ENCODE assay signal across 1 cellular context in genomic region chr15:79218588-79219200, GRCh38.
TF ChIP-seq lines count a peak whose summit lies in the region.

No MANE protein-coding gene starts in this region.

TF ChIP-seq in GM12878, 131 proteins besides CTCF, POLR2A, EP300 and RAD21 (continued from another document):
- TF ChIP-seq ZNF622 (IDR thresholded peaks at IDR 0.05) (no peak), IKZF1 (conservative IDR thresholded peaks at IDR 0.05) (no peak), IKZF2 (IDR thresholded peaks at IDR 0.05) (no peak), POLR2AphosphoS2 (IDR thresholded peaks at IDR 0.05; ENCODE audit: low read depth, low read length) (no peak), USF1 (IDR thresholded peaks at IDR 0.05; ENCODE audit: borderline replicate concordance, extremely low read length, insufficient read depth, low read depth, low read length) (no peak), NR2C2 (IDR thresholded peaks at IDR 0.05; ENCODE audit: borderline replicate concordance, control insufficient read depth, insufficient read length, low read depth) (no peak), ZNF217 (IDR thresholded peaks at IDR 0.05) (no peak), LARP7 (IDR thresholded peaks at IDR 0.05) (no peak), TCF12 (IDR thresholded peaks at IDR 0.05; ENCODE audit: low read depth, low read length) (no peak), RCOR1 (conservative IDR thresholded peaks at IDR 0.05; ENCODE audit: low read depth, low read length) (no peak), BCL11A (IDR thresholded peaks at IDR 0.05; ENCODE audit: low read depth, low read length) (no peak), ZNF24 (IDR thresholded peaks at IDR 0.05) (no peak)
